ENCODE assay signal across 23 cellular contexts in the genomic region with DNA sequence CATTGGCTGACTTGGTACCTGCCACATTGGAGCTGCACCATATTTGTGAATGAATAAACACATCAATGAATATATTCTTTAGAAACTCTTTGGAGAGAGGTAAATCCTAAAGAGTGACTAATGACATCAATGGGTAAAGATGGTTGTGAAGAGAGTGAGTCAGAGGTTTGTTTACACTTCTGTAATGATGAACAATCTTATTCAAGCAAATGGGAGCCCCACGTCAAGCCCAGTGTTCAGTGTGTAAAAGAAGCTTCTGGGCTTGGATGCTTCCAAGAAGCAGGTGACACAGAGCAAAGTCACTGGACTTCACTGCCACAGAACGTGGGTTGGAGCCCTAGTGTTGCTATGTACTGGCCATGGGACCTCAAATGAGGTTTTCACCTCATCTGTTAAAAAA.
DNase-seq lines count a peak whose midpoint lies in the region; ATAC-seq, FAIRE-seq and TF ChIP-seq lines count a peak whose summit lies in the region.
"Had no signal": no experiment of that assay in that cellular context is flagged by ENCODE, and none has a peak within 500 bp of the region (broad histone marks: within the 10 kb centered on the region; RNA-seq: fewer than 3 reads in every experiment).

No MANE protein-coding gene starts in this region.

- H3K36me3 ChIP-seq in ACC112 (ENCODE audit: insufficient read depth, low read length), result no peaks in the 10 kb centered on the region
- H3K36me3 ChIP-seq in astrocyte (ENCODE audit: insufficient read depth, low read length), result no peaks in the 10 kb centered on the region
- H3K36me3 ChIP-seq: gastroesophageal sphincter, lower lobe of right lung had no signal

- FAIRE-seq in astrocyte (lab: Jason Lieb, UNC), result peak; percentile 62
- FAIRE-seq in D721Med (lab: Jason Lieb, UNC), result no peak
- FAIRE-seq: GM18507, HTR-8/SVneo had no signal

- TF ChIP-seq CTCF in astrocyte (IDR thresholded peaks at IDR 0.05; ENCODE audit: insufficient read depth, low read depth, low read length) (no peak), foreskin keratinocyte (conservative IDR thresholded peaks at IDR 0.05) (no peak), D721Med (IDR thresholded peaks at IDR 0.05; ENCODE audit: insufficient read depth, missing control alignments) (no peak)

- H3K27me3 ChIP-seq in ACC112 (ENCODE audit: insufficient read depth, low read length), result no peaks in the 10 kb centered on the region
- no peaks in the 10 kb centered on the region for H3K27me3 ChIP-seq in astrocyte (ENCODE audit: insufficient read depth, low read length)
- no peaks in the 10 kb centered on the region for H3K27me3 ChIP-seq in foreskin keratinocyte
- H3K27me3 ChIP-seq: gastroesophageal sphincter had no signal

- no peak overlapping the region for H3K4me3 Mint-ChIP-seq in astrocyte (ENCODE audit: unreplicated experiment)
- H3K4me3 Mint-ChIP-seq: activated T-cell treated with anti-CD3 and anti-CD28 coated beads, Interleukin-2, amount 50 U/mL, for 24 hours; naive B cell; type B pancreatic cell had no signal

- H2AFZ ChIP-seq in ACC112 (ENCODE audit: low read length, unreplicated experiment), result no peak overlapping the region
- no peak overlapping the region for H2AFZ ChIP-seq in astrocyte (ENCODE audit: low read depth, low read length)
- H2AFZ ChIP-seq: PC-9 had no signal

- H3K27ac Mint-ChIP-seq in astrocyte (ENCODE audit: unreplicated experiment), result no peak overlapping the region
- H3K27ac Mint-ChIP-seq: activated naive CD4-positive, alpha-beta T cell treated with anti-CD3 and anti-CD28 coated beads, Interleukin-2, amount 50 U/mL, for 72 hours; activated T-cell treated with anti-CD3 and anti-CD28 coated beads, Interleukin-2, amount 50 U/mL, for 24 hours; naive B cell; progenitor cell of endocrine pancreas had no signal

- H3K36me3 Mint-ChIP-seq in astrocyte (ENCODE audit: low read depth, unreplicated experiment), result no peaks in the 10 kb centered on the region
- H3K36me3 Mint-ChIP-seq: type B pancreatic cell had no signal

- peaks cover 13% of the 10 kb centered on the region for H3K4me1 Mint-ChIP-seq in astrocyte (ENCODE audit: low read depth, unreplicated experiment)
- H3K4me1 Mint-ChIP-seq: naive B cell had no signal

- H3K79me2 ChIP-seq in ACC112 (ENCODE audit: control insufficient read depth, insufficient read depth, low read length, unreplicated experiment) (no peaks in the 10 kb centered on the region), astrocyte (ENCODE audit: insufficient read depth, low read length) (no peaks in the 10 kb centered on the region)

- H3K9ac ChIP-seq in astrocyte (ENCODE audit: low read length), result no peak overlapping the region

- no peaks in the 10 kb centered on the region for H4K20me1 ChIP-seq in astrocyte (ENCODE audit: insufficient read depth, low read length)

- peaks cover 25% of the 10 kb centered on the region for H3K4me1 ChIP-seq in ACC112 (ENCODE audit: control insufficient read depth, insufficient read depth, low read length, unreplicated experiment)
- peaks cover 25% of the 10 kb centered on the region for H3K4me1 ChIP-seq in astrocyte (ENCODE audit: insufficient read depth, low read length)
- peaks cover 24% of the 10 kb centered on the region for H3K4me1 ChIP-seq in foreskin keratinocyte
- H3K4me1 ChIP-seq: gastroesophageal sphincter, lower lobe of right lung had no signal

- H3K9me3 Mint-ChIP-seq in astrocyte (ENCODE audit: unreplicated experiment), result peaks cover 6% of the 10 kb centered on the region

- H3K4me3 ChIP-seq in ACC112 (ENCODE audit: low read depth, low read length) (no peak overlapping the region), astrocyte (ENCODE audit: insufficient read depth, low read depth, low read length) (no peak overlapping the region)
- H3K4me3 ChIP-seq: gastroesophageal sphincter, lower lobe of right lung, PC-9 had no signal

- peak overlapping the region; percentile 29; the same call in 1 of the 2 replicates for H3K27ac ChIP-seq in ACC112 (ENCODE audit: low read depth, low read length)
- peak overlapping the region; percentile 37 for H3K27ac ChIP-seq in astrocyte (ENCODE audit: low read depth, low read length)
- H3K27ac ChIP-seq in foreskin keratinocyte, result no peak overlapping the region
- H3K27ac ChIP-seq: gastroesophageal sphincter, lower lobe of right lung, PC-9 had no signal

- no peak overlapping the region for H3K4me2 ChIP-seq in astrocyte (ENCODE audit: low read length)
- H3K4me2 ChIP-seq: PC-9 had no signal

- ATAC-seq in foreskin keratinocyte, result peak; percentile 54
- ATAC-seq in GM18907 (IDR thresholded peaks at IDR 0.05; ENCODE audit: unreplicated experiment), result no peak
- ATAC-seq: activated naive CD4-positive, alpha-beta T cell treated with anti-CD3 and anti-CD28 coated beads, Interleukin-2, amount 50 U/mL, for 72 hours; gastroesophageal sphincter; lower lobe of right lung had no signal

- H3K27me3 Mint-ChIP-seq in astrocyte (ENCODE audit: low read depth, unreplicated experiment), result peaks cover 2% of the 10 kb centered on the region
- H3K27me3 Mint-ChIP-seq: activated T-cell treated with anti-CD3 and anti-CD28 coated beads, Interleukin-2, amount 50 U/mL, for 24 hours; naive B cell had no signal

- no peaks in the 10 kb centered on the region for H3K9me3 ChIP-seq in astrocyte (ENCODE audit: insufficient read depth, low read depth, low read length)
- H3K9me3 ChIP-seq: lower lobe of right lung had no signal

- DNase-seq in GM04503 (ENCODE audit: low read depth), result peak; percentile 59
- peak; percentile 67 for DNase-seq in astrocyte (ENCODE audit: low read depth)
- DNase-seq in foreskin keratinocyte, result peak; percentile 68 to 81
- no peak for DNase-seq in NCI-H1436 treated with DMSO at 0.1 percent for 48 hours (lab: John Stamatoyannopoulos, UW)
- DNase-seq in D721Med (ENCODE audit: insufficient read length, low spot score), result no peak
- no peak for DNase-seq in activated CD4-positive, CD25-positive, alpha-beta regulatory T cell treated with anti-CD3 and anti-CD28 coated beads, Interleukin-2, amount 50 U/mL, for 72 hours
- DNase-seq: activated CD4-positive, alpha-beta T cell treated with anti-CD3 and anti-CD28 coated beads, Interleukin-2, amount 50 U/mL, for 4 hours; activated T-cell treated with anti-CD3 and anti-CD28 coated beads, Interleukin-2, amount 50 U/mL, for 24 hours; Calu3; lower lobe of right lung; naive B cell; NCI-H187 treated with DMSO at 0.1 percent for 48 hours; NCI-H69; PC-9; stimulated activated naive CD4-positive, alpha-beta T cell treated with Interleukin-2 at 50 U/mL for 16 hours had no signal

Comparison
In these comparisons a context has a peak if more than half of its experiments do, and no peak if none do; other contexts are left out.
1. DNase-seq: peak in GM04503 (single experiment), astrocyte (single experiment) and foreskin keratinocyte (2 of 2); none in NCI-H1436 treated with DMSO at 0.1 percent for 48 hours (single experiment), D721Med (single experiment) and activated CD4-positive, CD25-positive, alpha-beta regulatory T cell treated with anti-CD3 and anti-CD28 coated beads, Interleukin-2, amount 50 U/mL, for 72 hours (single experiment).